ENCODE assay signal across 25 cellular contexts in genomic region chr16:1460602-1461138, GRCh38. TPM values are rescaled to one million over a fixed set of nuclear protein-coding genes. Genes with fewer than 3 reads are reported as not detected.
"Had no signal": no experiment of that assay in that cellular context is flagged by ENCODE, and none has a peak within 500 bp of the region (broad histone marks: within the 10 kb centered on the region; RNA-seq: fewer than 3 reads in every experiment).

No MANE protein-coding gene starts in this region.

- H3K4me1 ChIP-seq: esophagus squamous epithelium, left ventricle myocardium inferior, tibial nerve had no signal

- H3K4me3 ChIP-seq: esophagus squamous epithelium, left ventricle myocardium inferior, tibial nerve had no signal

- H3K9me3 ChIP-seq: esophagus squamous epithelium, left ventricle myocardium inferior, tibial nerve had no signal

- H3K27ac ChIP-seq: esophagus squamous epithelium, left ventricle myocardium inferior, tibial nerve, WERI-Rb-1 had no signal

- H3K36me3 Mint-ChIP-seq: activated naive CD8-positive, alpha-beta T cell had no signal

- H3K4me1 Mint-ChIP-seq: brain had no signal

- DNase-seq: activated CD4-positive, alpha-beta memory T cell treated with anti-CD3 and anti-CD28 coated beads, Interleukin-2, amount 10 ng/mL, durations not matched to agents 7 days and 5 days; activated CD4-positive, alpha-beta T cell treated with anti-CD3 and anti-CD28 coated beads for 4 hours; activated gamma-delta T cell; activated T-cell treated with anti-CD3 and anti-CD28 coated beads, Interleukin-2, amount 50 U/mL, for 48 hours; central memory CD4-positive, alpha-beta T cell; cortex of kidney; effector CD4-positive, alpha-beta T cell; esophagus squamous epithelium; hypothalamus; kidney; left ventricle myocardium inferior; stimulated activated CD4-positive, alpha-beta T cell treated with anti-CD3 and anti-CD28 coated beads, Interleukin-2, amount 100 ng/mL, for 48 hours; stimulated activated naive CD4-positive, alpha-beta T cell; T-helper 17 cell; WERI-Rb-1 had no signal

- ATAC-seq: T-helper 17 cell had no signal

- H3K27ac Mint-ChIP-seq: activated CD4-positive, alpha-beta memory T cell treated with anti-CD3 and anti-CD28 coated beads, Interleukin-2, amount 10 ng/mL, durations not matched to agents 7 days and 5 days; activated naive CD8-positive, alpha-beta T cell; T-helper 17 cell had no signal

- H3K27me3 Mint-ChIP-seq: activated CD4-positive, alpha-beta memory T cell treated with anti-CD3 and anti-CD28 coated beads, Interleukin-2, amount 10 ng/mL, durations not matched to agents 7 days and 5 days; activated naive CD8-positive, alpha-beta T cell; brain; T-helper 17 cell had no signal

- H3K9me3 Mint-ChIP-seq: activated CD4-positive, alpha-beta memory T cell treated with anti-CD3 and anti-CD28 coated beads, Interleukin-2, amount 10 ng/mL, durations not matched to agents 7 days and 5 days; brain had no signal

- H3K4me3 Mint-ChIP-seq: activated CD4-positive, alpha-beta memory T cell treated with anti-CD3 and anti-CD28 coated beads, Interleukin-2, amount 10 ng/mL, durations not matched to agents 7 days and 5 days; activated naive CD8-positive, alpha-beta T cell; brain; T-helper 17 cell had no signal

- H3K27me3 ChIP-seq: esophagus squamous epithelium, tibial nerve had no signal

RNA-seq across cellular contexts. Expression of gene PTX4, which starts 28.1 kb away (rescaled TPM):
- total RNA-seq: activated CD4-positive, alpha-beta memory T cell treated with anti-CD3 and anti-CD28 coated beads, Interleukin-2, amount 10 ng/mL, durations not matched to agents 7 days and 5 days; esophagus squamous epithelium; kidney; left ventricle myocardium inferior; osteoblast; pulmonary artery endothelial cell; subcutaneous adipose tissue; T-helper 17 cell; tibial nerve had no signal
- polyA plus RNA-seq: endothelial cell of umbilical vein, neural cell had no signal

RNA-seq across cellular contexts. Expression of gene PERCC1, which starts 29.8 kb away (rescaled TPM):
- total RNA-seq: activated CD4-positive, alpha-beta memory T cell treated with anti-CD3 and anti-CD28 coated beads, Interleukin-2, amount 10 ng/mL, durations not matched to agents 7 days and 5 days; endothelial cell of umbilical vein; esophagus squamous epithelium; fibroblast of villous mesenchyme; glomerular endothelial cell; kidney; left ventricle myocardium inferior; osteoblast; pulmonary artery endothelial cell; subcutaneous adipose tissue; T-helper 17 cell had no signal
- polyA plus RNA-seq: endothelial cell of umbilical vein, neural cell had no signal
